23 cellular contexts compared by ENCODE assay signal in the genomic region with DNA sequence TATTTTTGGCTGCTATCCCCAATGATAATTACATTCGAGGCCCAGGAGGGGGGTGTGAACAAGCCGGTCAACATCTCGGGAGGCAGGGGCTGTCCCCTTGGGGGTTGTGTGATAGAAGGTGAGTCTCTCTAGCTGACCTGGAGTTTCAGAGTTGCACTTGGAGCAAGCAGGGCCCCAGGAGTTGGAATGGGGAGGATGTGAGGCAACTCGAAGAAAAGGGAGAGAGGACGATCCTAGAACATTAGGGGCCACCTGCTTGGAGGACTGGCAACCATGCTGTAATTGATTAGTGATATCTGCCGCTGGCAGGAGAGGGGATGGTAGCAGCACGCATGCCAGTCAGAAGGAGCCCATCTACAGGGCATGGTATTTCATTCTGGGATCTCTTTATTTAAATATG.
A peak's percentile ranks its signal among the peaks of the same experiment; 100 is the strongest.
DNase-seq lines count a peak whose midpoint lies in the region; ATAC-seq and TF ChIP-seq lines count a peak whose summit lies in the region.
"Had no signal": no experiment of that assay in that cellular context is flagged by ENCODE, and none has a peak within 500 bp of the region (broad histone marks: within the 10 kb centered on the region; RNA-seq: fewer than 3 reads in every experiment).

No MANE protein-coding gene starts in this region.

- peaks cover 9% of the 10 kb centered on the region for H3K9me3 Mint-ChIP-seq in chondrocyte (ENCODE audit: low read depth)

- ATAC-seq in Right ventricle myocardium superior (ENCODE audit: poor library complexity) (no peak), GM19324 (IDR thresholded peaks at IDR 0.05; ENCODE audit: low FRiP score, unreplicated experiment) (no peak)
- ATAC-seq: activated CD8-positive, alpha-beta T cell treated with anti-CD3 and anti-CD28 coated beads, Interleukin-2, amount 10 ng/mL, durations not matched to agents 7 days and 5 days; CD8-positive, alpha-beta T cell; gastroesophageal sphincter; left colon; Right ventricle myocardium inferior had no signal

- TF ChIP-seq CTCF in chondrocyte (IDR thresholded peaks at IDR 0.05) (no peak), neutrophil (IDR thresholded peaks at IDR 0.05) (no peak)

- DNase-seq in cardiac septum (ENCODE audit: low spot score) (peak; percentile 38), Right ventricle myocardium superior (no peak), chondrocyte (ENCODE audit: low spot score) (no peak), ureter (ENCODE audit: low spot score) (no peak), kidney tubule cell (ENCODE audit: low spot score) (no peak)
- no peak for DNase-seq in activated CD4-positive, alpha-beta T cell treated with anti-CD3 and anti-CD28 coated beads, Interleukin-2, amount 50 U/mL, for 1 hour
- DNase-seq: activated CD8-positive, alpha-beta T cell treated with anti-CD3 and anti-CD28 coated beads, Interleukin-2, amount 10 ng/mL, durations not matched to agents 7 days and 5 days; activated naive CD4-positive, alpha-beta T cell treated with anti-CD3 and anti-CD28 coated beads, Interleukin-2, amount 50 U/mL, for 16 hours; CD8-positive, alpha-beta T cell; effector CD8-positive, alpha-beta T cell; NCI-H1436; NCI-H2081 treated with DMSO at 0.1 percent for 48 hours; NCI-H526 treated with DMSO at 0.1 percent for 48 hours; NK-92 treated with Interleukin-12 subunit alpha and Interleukin-12 subunit beta, amount 100 ng/mL, for 24 hours; stimulated activated CD4-positive, alpha-beta T cell treated with anti-CD3 and anti-CD28 coated beads, Interleukin-4, amount 100 ng/mL, for 1 hour had no signal

- H3K27me3 Mint-ChIP-seq in chondrocyte (ENCODE audit: low read depth) = no peaks in the 10 kb centered on the region
- H3K27me3 Mint-ChIP-seq: progenitor cell of endocrine pancreas had no signal

- H3K27ac Mint-ChIP-seq in chondrocyte (ENCODE audit: unreplicated experiment) = peak overlapping the region; percentile 87
- H3K27ac Mint-ChIP-seq: activated CD8-positive, alpha-beta T cell treated with anti-CD3 and anti-CD28 coated beads, Interleukin-2, amount 10 ng/mL, durations not matched to agents 7 days and 5 days; CD8-positive, alpha-beta T cell; progenitor cell of endocrine pancreas had no signal

- no peak overlapping the region for H3K4me3 ChIP-seq in neutrophil (ENCODE audit: low read depth in 1 of 2, low read length in 1 of 2)
- H3K4me3 ChIP-seq: gastroesophageal sphincter, right lobe of liver, tibial nerve had no signal

- H3K4me1 Mint-ChIP-seq in chondrocyte (ENCODE audit: low read depth) = peaks cover 32% of the 10 kb centered on the region

- H3K27ac ChIP-seq in neutrophil = peak overlapping the region; percentile 67
- H3K27ac ChIP-seq: right lobe of liver had no signal

- peak overlapping the region; percentile 14 for H3K4me3 Mint-ChIP-seq in chondrocyte (ENCODE audit: unreplicated experiment)
- H3K4me3 Mint-ChIP-seq: activated CD8-positive, alpha-beta T cell treated with anti-CD3 and anti-CD28 coated beads, Interleukin-2, amount 10 ng/mL, durations not matched to agents 7 days and 5 days; CD8-positive, alpha-beta T cell had no signal

- H3K36me3 Mint-ChIP-seq in chondrocyte (ENCODE audit: low read depth) = peaks cover 13% of the 10 kb centered on the region

- intact Hi-C loops in cardiac septum (cut with DNase I) = loop anchor here (5.0 to 10.0 kb wide), 2 partner anchors 119 to 627 kb away; no protein-coding TSS in a partner anchor
- intact Hi-C loops in Right ventricle myocardium superior (cut with DNase I) = loop anchor here (10.0 kb wide), 1 partner anchor 107 kb away; no protein-coding TSS in a partner anchor

- peaks cover 39 to 45% of the 10 kb centered on the region in 2 experiments for H3K4me1 ChIP-seq in neutrophil (ENCODE audit: control insufficient read depth in 1 of 2, insufficient read depth in 1 of 2, low read depth in 1 of 2, low read length in 1 of 2)

- no peaks in the 10 kb centered on the region for H3K36me3 ChIP-seq in neutrophil

- H3K27me3 ChIP-seq in neutrophil = no peaks in the 10 kb centered on the region
- H3K27me3 ChIP-seq: gastroesophageal sphincter, right lobe of liver, tibial nerve had no signal

- no peaks in the 10 kb centered on the region for H3K9me3 ChIP-seq in neutrophil
- H3K9me3 ChIP-seq: right lobe of liver, tibial nerve had no signal
